24 cellular contexts compared by ENCODE assay signal in genomic region chr16:1765826-1766225, GRCh38. TPM values are rescaled to one million over a fixed set of nuclear protein-coding genes. Genes with fewer than 3 reads are reported as not detected.
DNase-seq lines count a peak whose midpoint lies in the region; ATAC-seq, FAIRE-seq and TF ChIP-seq lines count a peak whose summit lies in the region.
"Had no signal": no experiment of that assay in that cellular context is flagged by ENCODE, and none has a peak within 500 bp of the region (broad histone marks: within the 10 kb centered on the region; RNA-seq: fewer than 3 reads in every experiment).

No MANE protein-coding gene starts in this region.

- peaks cover 3% of the 10 kb centered on the region for H3K36me3 Mint-ChIP-seq in neural crest cell (ENCODE audit: low read depth)
- peaks cover 48 to 55% of the 10 kb centered on the region in 2 donors for H3K36me3 Mint-ChIP-seq in stimulated activated naive B cell treated with anti-CD40 and anti-IgM and Interleukin-4, amounts not matched to agents 10 μg/mL and 1 μg/mL and 100 μg/mL, for 72 hours

- H3K9me3 ChIP-seq in HepG2 (ENCODE audit: low read length) (no peaks in the 10 kb centered on the region), right lobe of liver (no peaks in the 10 kb centered on the region)
- H3K9me3 ChIP-seq: BE2C; BLaER1 treated with 17β-estradiol and CSF1 and Interleukin-3, amounts not matched to agents 10 nM and 100 nM; HAP-1 had no signal

- no TSS peak for BruUV-seq in HepG2 (replicated peaks; lab: Mats Ljungman, UMichigan)

- no peak overlapping the region for H2AFZ ChIP-seq in HepG2 (ENCODE audit: low read length)

- H3K4me1 Mint-ChIP-seq in neural crest cell, result no peaks in the 10 kb centered on the region
- H3K4me1 Mint-ChIP-seq in stimulated activated naive B cell treated with anti-CD40 and anti-IgM and Interleukin-4, amounts not matched to agents 10 μg/mL and 1 μg/mL and 100 μg/mL, for 72 hours, result peaks cover 11 to 26% of the 10 kb centered on the region in 2 donors

- TF ChIP-seq POLR2A in HepG2 (IDR thresholded peaks at IDR 0.05; ENCODE audit: insufficient read depth in 1 of 2, low read depth in 2 of 2, low read length in 2 of 2), result no peak
- no peak for TF ChIP-seq POLR2A in right lobe of liver (IDR thresholded peaks at IDR 0.05)

- H3K4me3 Mint-ChIP-seq in neural crest cell, result peak overlapping the region; percentile 23
- H3K4me3 Mint-ChIP-seq in stimulated activated naive B cell treated with anti-CD40 and anti-IgM and Interleukin-4, amounts not matched to agents 10 μg/mL and 1 μg/mL and 100 μg/mL, for 72 hours, result no peak overlapping the region
- H3K4me3 Mint-ChIP-seq: CD14-positive monocyte; CD4-positive, alpha-beta memory T cell; HFFc6 had no signal

- no peak overlapping the region for H3K27ac Mint-ChIP-seq in neural crest cell (ENCODE audit: unreplicated experiment)
- H3K27ac Mint-ChIP-seq in stimulated activated naive B cell treated with anti-CD40 and anti-IgM and Interleukin-4, amounts not matched to agents 10 μg/mL and 1 μg/mL and 100 μg/mL, for 72 hours, result peak overlapping the region; percentile 56
- H3K27ac Mint-ChIP-seq: CD4-positive, alpha-beta memory T cell; HFFc6 had no signal

- no peaks in the 10 kb centered on the region for H4K20me1 ChIP-seq in HepG2 (ENCODE audit: insufficient read depth, low read length)

- WGBS in HepG2 (ENCODE audit: low lambda C conversion rate), result 86% methylated on average over 2 of the region's 22 CpGs
- WGBS in right lobe of liver (ENCODE audit: insufficient coverage, low coverage, low lambda C conversion rate, missing lambda C conversion rate), result 80% methylated on average over 2 of the region's 22 CpGs

- H3K27me3 ChIP-seq in HepG2 (ENCODE audit: control insufficient read depth in 1 of 2, insufficient read depth in 2 of 2, low read length in 2 of 2), result no peaks in the 10 kb centered on the region
- H3K27me3 ChIP-seq in right lobe of liver, result no peaks in the 10 kb centered on the region
- H3K27me3 ChIP-seq: BE2C had no signal

- H3K4me1 ChIP-seq in HepG2 (ENCODE audit: insufficient read depth, low read length), result no peaks in the 10 kb centered on the region
- H3K4me1 ChIP-seq in right lobe of liver, result peaks cover 0 to 10% (median 0%) of the 10 kb centered on the region in 4 donors

- intact Hi-C loops in HepG2 (cut with micrococcal nuclease; ENCODE audit: unreplicated experiment), result no loop called here
- intact Hi-C loops in right lobe of liver (cut with DNase I), result no loop called here

- POLR2A ChIA-PET in HepG2 (lab: Yijun Ruan, JAX), result no interaction called here
- POLR2A ChIA-PET in RWPE1 (lab: Yijun Ruan, JAX; ENCODE audit: low non-redundant PET), result no interaction called here

- DNase-seq in HepG2 (ENCODE audit: low spot score), result no peak
- DNase-seq in right lobe of liver, result no peak
- DNase-seq in RWPE1 (ENCODE audit: low spot score), result no peak
- no peak for DNase-seq in neural crest cell (ENCODE audit: low read depth, low spot score)
- no peak for DNase-seq in stimulated activated naive B cell treated with anti-CD40 and anti-IgM and Interleukin-4, amounts not matched to agents 10 μg/mL and 1 μg/mL and 100 μg/mL, for 72 hours
- no peak for DNase-seq in HTR-8/SVneo (ENCODE audit: insufficient read length, low spot score)
- no peak for DNase-seq in A172 (ENCODE audit: low spot score)
- DNase-seq: BE2C; Calu3; CD4-positive, alpha-beta memory T cell; COR-L47; DMS53; DMS79 treated with DMSO at 0.1 percent for 48 hours; GF-D8; GOT3; HFFc6 had no signal

- CTCF ChIA-PET in HepG2 (lab: Yijun Ruan, JAX; ENCODE audit: low intra/inter-chr PET ratio, low total read pairs) (no interaction called here), RWPE1 (lab: Yijun Ruan, JAX) (interaction anchor here (1.0 kb wide), 1 partner anchor 60 kb away, joined by 4 read pairs; the partner anchor contains the start of gene MAPK8IP3)

- no peak overlapping the region for H3K9ac ChIP-seq in HepG2 (ENCODE audit: insufficient read depth, low read depth, low read length)
- H3K9ac ChIP-seq: BLaER1 treated with 17β-estradiol and CSF1 and Interleukin-3, amounts not matched to agents 10 nM and 100 nM had no signal

- no peaks in the 10 kb centered on the region for H3K9me3 Mint-ChIP-seq in neural crest cell
- H3K9me3 Mint-ChIP-seq in stimulated activated naive B cell treated with anti-CD40 and anti-IgM and Interleukin-4, amounts not matched to agents 10 μg/mL and 1 μg/mL and 100 μg/mL, for 72 hours, result no peaks in the 10 kb centered on the region
- H3K9me3 Mint-ChIP-seq: CD4-positive, alpha-beta memory T cell; HFFc6 had no signal

- H3K27ac ChIP-seq in HepG2 (ENCODE audit: extremely low read length, insufficient read depth, low read length) (no peak overlapping the region), right lobe of liver (no peak overlapping the region), RWPE1 (peak overlapping the region; percentile 37; the same call in 1 of the 2 replicates)
- H3K27ac ChIP-seq: BLaER1 treated with 17β-estradiol and CSF1 and Interleukin-3, amounts not matched to agents 10 nM and 100 nM had no signal

- no peak for TF ChIP-seq EP300 in HepG2 (IDR thresholded peaks at IDR 0.05; ENCODE audit: low read depth in 2 of 2, low read length in 2 of 2)
- no peak for TF ChIP-seq EP300 in HepG2 (CRISPR knock-in tag; IDR thresholded peaks at IDR 0.05; ENCODE audit: borderline replicate concordance)

- H3K4me2 ChIP-seq in HepG2 (ENCODE audit: low read depth, low read length), result no peak overlapping the region
- H3K4me2 ChIP-seq: BLaER1 treated with 17β-estradiol and CSF1 and Interleukin-3, amounts not matched to agents 10 nM and 100 nM had no signal

- TF ChIP-seq CTCF in HepG2 (CRISPR knock-in tag; IDR thresholded peaks at IDR 0.05) (no peak), right lobe of liver (IDR thresholded peaks at IDR 0.05) (no peak), RWPE1 (conservative IDR thresholded peaks at IDR 0.05; ENCODE audit: low read depth) (no peak), neural crest cell (conservative IDR thresholded peaks at IDR 0.05) (no peak)

- no peaks in the 10 kb centered on the region for H3K79me2 ChIP-seq in HepG2 (ENCODE audit: insufficient read depth, low read length)

- H3K36me3 ChIP-seq in HepG2 (replicated peaks in 1 of 2; ENCODE audit: control insufficient read depth in 1 of 2, insufficient read depth in 2 of 2, low read length in 2 of 2) (peaks cover 20 to 39% of the 10 kb centered on the region in 2 experiments; a peak in 4 of 5 replicates), right lobe of liver (peaks cover 0 to 40% (median 3%) of the 10 kb centered on the region in 4 donors)

- in situ Hi-C loops in HepG2 (cut with HindIII; ENCODE audit: extremely low pct_ligation_motif_present, low pct_unique_long_range_greater_than_20kb), result no loop called here

- no peak for FAIRE-seq in HepG2 (lab: Jason Lieb, UNC)
- FAIRE-seq in HTR-8/SVneo (lab: Jason Lieb, UNC), result no peak
- FAIRE-seq: A204.1, GM12891, GM18507, H54 had no signal

- no peak overlapping the region for H3K4me3 ChIP-seq in HepG2 (replicated peaks in 1 of 3; ENCODE audit: insufficient read depth in 1 of 3, low read depth in 2 of 3, low read length in 3 of 3)
- no peak overlapping the region for H3K4me3 ChIP-seq in right lobe of liver
- H3K4me3 ChIP-seq: BLaER1 treated with 17β-estradiol and CSF1 and Interleukin-3, amounts not matched to agents 10 nM and 100 nM; HAP-1 had no signal

- no peak for ATAC-seq in HepG2
- ATAC-seq in right lobe of liver, result no peak
- ATAC-seq in stimulated activated naive B cell treated with anti-CD40 and anti-IgM and Interleukin-4, amounts not matched to agents 10 μg/mL and 1 μg/mL and 100 μg/mL, for 72 hours (replicated peaks), result no peak
- no peak for ATAC-seq in GM18520 (IDR thresholded peaks at IDR 0.05; ENCODE audit: unreplicated experiment)

- no peak for TF ChIP-seq RAD21 in HepG2 (CRISPR knock-in tag; IDR thresholded peaks at IDR 0.05)

- H3K27me3 Mint-ChIP-seq in neural crest cell (ENCODE audit: low read depth), result peaks cover 3% of the 10 kb centered on the region
- H3K27me3 Mint-ChIP-seq in stimulated activated naive B cell treated with anti-CD40 and anti-IgM and Interleukin-4, amounts not matched to agents 10 μg/mL and 1 μg/mL and 100 μg/mL, for 72 hours, result no peaks in the 10 kb centered on the region
- H3K27me3 Mint-ChIP-seq: CD4-positive, alpha-beta memory T cell had no signal

RNA-seq across cellular contexts. Expression of gene NME3, which starts 5.5 kb away (rescaled TPM):
- total RNA-seq in HepG2 (2016; rRNA removed; fragmentation: Illumina TruSeq; extraction: Trizol), result 4.9 and 15.9 TPM in 2 replicates
- total RNA-seq in HepG2 (2016; cell fraction: cytosol; rRNA removed; fragmentation: Illumina TruSeq; extraction: Trizol; ENCODE audit: low read depth), result 27.7 and 30.7 TPM in 2 replicates
- 6.6 and 17.1 TPM in 2 replicates for total RNA-seq in HepG2 (2016; cell fraction: insoluble cytoplasmic fraction; rRNA removed; fragmentation: Illumina TruSeq; extraction: Trizol)
- 19.1 and 22.3 TPM in 2 replicates for total RNA-seq in HepG2 (2016; cell fraction: membrane; rRNA removed; fragmentation: Illumina TruSeq; extraction: Trizol)
- total RNA-seq in HepG2 (2016; cell fraction: nucleus; rRNA removed; fragmentation: Illumina TruSeq; extraction: Trizol), result 17.5 and 23.3 TPM in 2 replicates
- 10.4 and 13.9 TPM in 2 replicates for polyA plus RNA-seq in HepG2 (2011; rRNA removed)
- polyA plus RNA-seq in HepG2 (2011; cell fraction: cytosol; rRNA removed), result 7.3 and 17.7 TPM in 2 replicates
- 96.4 and 121 TPM in 2 replicates for polyA plus RNA-seq in HepG2 (2011; cell fraction: nucleus; rRNA removed)
- polyA plus RNA-seq in HepG2 (2012), result 5.5 and 9.1 TPM in 2 replicates
- 21.1 and 24.5 TPM in 2 replicates for polyA plus RNA-seq in HepG2 (2016; cell fraction: cytosol; fragmentation: Illumina TruSeq; extraction: Trizol; ENCODE audit: low read depth)
- polyA plus RNA-seq in HepG2 (2016; cell fraction: insoluble cytoplasmic fraction; fragmentation: Illumina TruSeq; extraction: Trizol; ENCODE audit: low read depth), result 5.3 and 5.8 TPM in 2 replicates
- 12.6 and 13.9 TPM in 2 replicates for polyA plus RNA-seq in HepG2 (2016; cell fraction: membrane; fragmentation: Illumina TruSeq; extraction: Trizol; ENCODE audit: low read depth)
- 35.8 and 39.3 TPM in 2 replicates for polyA plus RNA-seq in HepG2 (2016; cell fraction: nucleus; fragmentation: Illumina TruSeq; extraction: Trizol; ENCODE audit: insufficient read depth, low read depth)
- polyA minus RNA-seq in HepG2 (2011; rRNA and poly(A)+ RNA removed; ENCODE audit: low replicate concordance), result 2.3 and 4.2 TPM in 2 replicates
- 2.1 and 3.5 TPM in 2 replicates for polyA minus RNA-seq in HepG2 (2011; cell fraction: cytosol; rRNA and poly(A)+ RNA removed)
- polyA minus RNA-seq in HepG2 (2011; cell fraction: nucleus; rRNA and poly(A)+ RNA removed), result 8.4 and 9.0 TPM in 2 replicates
- total RNA-seq in right lobe of liver, result 10 to 100 TPM; 17.9 to 36.1 (median 23.2) TPM
- 35.0 and 38.0 TPM in 2 replicates for total RNA-seq in neural crest cell
- 1.3 and 4.6 TPM in 2 replicates for total RNA-seq in A172 (2014; rRNA removed; shearing (Covaris generic))

RNA-seq across cellular contexts. Expression of gene EME2, which starts 6.8 kb away (rescaled TPM):
- total RNA-seq in HepG2 (2016; rRNA removed; fragmentation: Illumina TruSeq; extraction: Trizol) (1.7 and 7.6 TPM in 2 replicates), right lobe of liver (10 to 100 TPM in 1 of 6 experiments, 1 to 10 TPM in 5; 3.8 to 11.1 (median 5.0) TPM), neural crest cell (36.5 and 37.0 TPM in 2 replicates)
- 0.79 and 1.3 TPM in 2 replicates for total RNA-seq in HepG2 (2016; cell fraction: cytosol; rRNA removed; fragmentation: Illumina TruSeq; extraction: Trizol; ENCODE audit: low read depth)
- total RNA-seq in HepG2 (2016; cell fraction: insoluble cytoplasmic fraction; rRNA removed; fragmentation: Illumina TruSeq; extraction: Trizol), result 1.7 and 6.0 TPM in 2 replicates
- 1.2 TPM in 2 replicates for total RNA-seq in HepG2 (2016; cell fraction: membrane; rRNA removed; fragmentation: Illumina TruSeq; extraction: Trizol)
- total RNA-seq in HepG2 (2016; cell fraction: nucleus; rRNA removed; fragmentation: Illumina TruSeq; extraction: Trizol), result 7.8 and 8.4 TPM in 2 replicates
- 4.4 and 6.5 TPM in 2 replicates for polyA plus RNA-seq in HepG2 (2011; rRNA removed)
- 1.3 and 2.0 TPM in 2 replicates for polyA plus RNA-seq in HepG2 (2011; cell fraction: cytosol; rRNA removed)
- 81.3 and 90.4 TPM in 2 replicates for polyA plus RNA-seq in HepG2 (2011; cell fraction: nucleus; rRNA removed)
- 3.4 and 4.5 TPM in 2 replicates for polyA plus RNA-seq in HepG2 (2012)
- 0.23 and 0.36 TPM in 2 replicates for polyA plus RNA-seq in HepG2 (2016; cell fraction: cytosol; fragmentation: Illumina TruSeq; extraction: Trizol; ENCODE audit: low read depth)
- polyA plus RNA-seq in HepG2 (2016; cell fraction: insoluble cytoplasmic fraction; fragmentation: Illumina TruSeq; extraction: Trizol; ENCODE audit: low read depth), result 1.7 and 2.2 TPM in 2 replicates
- 0.51 and 0.65 TPM in 2 replicates for polyA plus RNA-seq in HepG2 (2016; cell fraction: membrane; fragmentation: Illumina TruSeq; extraction: Trizol; ENCODE audit: low read depth)
- 31.9 and 34.1 TPM in 2 replicates for polyA plus RNA-seq in HepG2 (2016; cell fraction: nucleus; fragmentation: Illumina TruSeq; extraction: Trizol; ENCODE audit: insufficient read depth, low read depth)
- 5.2 and 6.5 TPM in 2 replicates for polyA minus RNA-seq in HepG2 (2011; rRNA and poly(A)+ RNA removed; ENCODE audit: low replicate concordance)
- polyA minus RNA-seq in HepG2 (2011; cell fraction: cytosol; rRNA and poly(A)+ RNA removed), result 0.79 and 1.3 TPM in 2 replicates
- 17.7 and 19.7 TPM in 2 replicates for polyA minus RNA-seq in HepG2 (2011; cell fraction: nucleus; rRNA and poly(A)+ RNA removed)
- 7.8 and 15.8 TPM in 2 replicates for total RNA-seq in A172 (2014; rRNA removed; shearing (Covaris generic))

RNA-seq across cellular contexts. Expression of gene MRPS34, which starts 7.1 kb away (rescaled TPM):
- 129 and 131 TPM in 2 replicates for total RNA-seq in HepG2 (2016; rRNA removed; fragmentation: Illumina TruSeq; extraction: Trizol)
- total RNA-seq in HepG2 (2016; cell fraction: cytosol; rRNA removed; fragmentation: Illumina TruSeq; extraction: Trizol; ENCODE audit: low read depth), result 34.5 and 36.0 TPM in 2 replicates
- 130 and 146 TPM in 2 replicates for total RNA-seq in HepG2 (2016; cell fraction: insoluble cytoplasmic fraction; rRNA removed; fragmentation: Illumina TruSeq; extraction: Trizol)
- total RNA-seq in HepG2 (2016; cell fraction: membrane; rRNA removed; fragmentation: Illumina TruSeq; extraction: Trizol), result 51.5 and 64.0 TPM in 2 replicates
- 59.6 and 64.6 TPM in 2 replicates for total RNA-seq in HepG2 (2016; cell fraction: nucleus; rRNA removed; fragmentation: Illumina TruSeq; extraction: Trizol)
- 61.3 and 63.5 TPM in 2 replicates for polyA plus RNA-seq in HepG2 (2011; rRNA removed)
- 70.4 and 99.7 TPM in 2 replicates for polyA plus RNA-seq in HepG2 (2011; cell fraction: cytosol; rRNA removed)
- polyA plus RNA-seq in HepG2 (2011; cell fraction: nucleus; rRNA removed), result 83.9 and 98.7 TPM in 2 replicates
- 48.9 and 50.7 TPM in 2 replicates for polyA plus RNA-seq in HepG2 (2012)
- polyA plus RNA-seq in HepG2 (2016; cell fraction: cytosol; fragmentation: Illumina TruSeq; extraction: Trizol; ENCODE audit: low read depth), result 42.4 and 48.9 TPM in 2 replicates
- 212 and 241 TPM in 2 replicates for polyA plus RNA-seq in HepG2 (2016; cell fraction: insoluble cytoplasmic fraction; fragmentation: Illumina TruSeq; extraction: Trizol; ENCODE audit: low read depth)
- polyA plus RNA-seq in HepG2 (2016; cell fraction: membrane; fragmentation: Illumina TruSeq; extraction: Trizol; ENCODE audit: low read depth), result 59.9 and 71.5 TPM in 2 replicates
- polyA plus RNA-seq in HepG2 (2016; cell fraction: nucleus; fragmentation: Illumina TruSeq; extraction: Trizol; ENCODE audit: insufficient read depth, low read depth), result 154 and 163 TPM in 2 replicates
- 27.6 and 50.7 TPM in 2 replicates for polyA minus RNA-seq in HepG2 (2011; rRNA and poly(A)+ RNA removed; ENCODE audit: low replicate concordance)
- polyA minus RNA-seq in HepG2 (2011; cell fraction: cytosol; rRNA and poly(A)+ RNA removed), result 25.2 and 30.8 TPM in 2 replicates
- 21.9 and 29.5 TPM in 2 replicates for polyA minus RNA-seq in HepG2 (2011; cell fraction: nucleus; rRNA and poly(A)+ RNA removed)
- 10 to 100 TPM; 42.5 to 90.5 (median 52.9) TPM for total RNA-seq in right lobe of liver
- 135 and 141 TPM in 2 replicates for total RNA-seq in neural crest cell
- 208 and 223 TPM in 2 replicates for total RNA-seq in A172 (2014; rRNA removed; shearing (Covaris generic))

RNA-seq across cellular contexts. Expression of gene SPSB3, which starts 16.5 kb away (rescaled TPM):
- total RNA-seq in HepG2 (2016; rRNA removed; fragmentation: Illumina TruSeq; extraction: Trizol) (8.2 and 13.2 TPM in 2 replicates), right lobe of liver (10 to 100 TPM; 18.6 to 42.5 (median 34.5) TPM), neural crest cell (23.1 and 23.8 TPM in 2 replicates)
- total RNA-seq in HepG2 (2016; cell fraction: cytosol; rRNA removed; fragmentation: Illumina TruSeq; extraction: Trizol; ENCODE audit: low read depth), result 8.6 and 9.9 TPM in 2 replicates
- 6.5 and 13.8 TPM in 2 replicates for total RNA-seq in HepG2 (2016; cell fraction: insoluble cytoplasmic fraction; rRNA removed; fragmentation: Illumina TruSeq; extraction: Trizol)
- 9.4 and 12.7 TPM in 2 replicates for total RNA-seq in HepG2 (2016; cell fraction: membrane; rRNA removed; fragmentation: Illumina TruSeq; extraction: Trizol)
- 14.1 and 16.2 TPM in 2 replicates for total RNA-seq in HepG2 (2016; cell fraction: nucleus; rRNA removed; fragmentation: Illumina TruSeq; extraction: Trizol)
- 21.9 and 26.7 TPM in 2 replicates for polyA plus RNA-seq in HepG2 (2011; rRNA removed)
- 15.4 and 25.3 TPM in 2 replicates for polyA plus RNA-seq in HepG2 (2011; cell fraction: cytosol; rRNA removed)
- 142 and 184 TPM in 2 replicates for polyA plus RNA-seq in HepG2 (2011; cell fraction: nucleus; rRNA removed)
- polyA plus RNA-seq in HepG2 (2012), result 12.3 and 24.9 TPM in 2 replicates
- polyA plus RNA-seq in HepG2 (2016; cell fraction: cytosol; fragmentation: Illumina TruSeq; extraction: Trizol; ENCODE audit: low read depth), result 6.4 and 7.5 TPM in 2 replicates
- polyA plus RNA-seq in HepG2 (2016; cell fraction: insoluble cytoplasmic fraction; fragmentation: Illumina TruSeq; extraction: Trizol; ENCODE audit: low read depth), result 7.6 and 8.0 TPM in 2 replicates
- polyA plus RNA-seq in HepG2 (2016; cell fraction: membrane; fragmentation: Illumina TruSeq; extraction: Trizol; ENCODE audit: low read depth), result 6.8 and 7.3 TPM in 2 replicates
- polyA plus RNA-seq in HepG2 (2016; cell fraction: nucleus; fragmentation: Illumina TruSeq; extraction: Trizol; ENCODE audit: insufficient read depth, low read depth), result 29.9 and 32.1 TPM in 2 replicates
- polyA minus RNA-seq in HepG2 (2011; rRNA and poly(A)+ RNA removed; ENCODE audit: low replicate concordance), result 15.4 and 19.4 TPM in 2 replicates
- 4.5 and 8.0 TPM in 2 replicates for polyA minus RNA-seq in HepG2 (2011; cell fraction: cytosol; rRNA and poly(A)+ RNA removed)
- polyA minus RNA-seq in HepG2 (2011; cell fraction: nucleus; rRNA and poly(A)+ RNA removed), result 12.4 and 13.7 TPM in 2 replicates
- total RNA-seq in A172 (2014; rRNA removed; shearing (Covaris generic)), result 36.7 and 37.9 TPM in 2 replicates

RNA-seq across cellular contexts. Expression of gene NUBP2, which starts 16.9 kb away (rescaled TPM):
- total RNA-seq in HepG2 (2016; rRNA removed; fragmentation: Illumina TruSeq; extraction: Trizol) (43.8 and 61.5 TPM in 2 replicates), right lobe of liver (10 to 100 TPM; 21.1 to 90.3 (median 32.6) TPM), neural crest cell (71.0 and 73.8 TPM in 2 replicates)
- 45.7 and 50.6 TPM in 2 replicates for total RNA-seq in HepG2 (2016; cell fraction: cytosol; rRNA removed; fragmentation: Illumina TruSeq; extraction: Trizol; ENCODE audit: low read depth)
- total RNA-seq in HepG2 (2016; cell fraction: insoluble cytoplasmic fraction; rRNA removed; fragmentation: Illumina TruSeq; extraction: Trizol), result 43.0 and 67.3 TPM in 2 replicates
- total RNA-seq in HepG2 (2016; cell fraction: membrane; rRNA removed; fragmentation: Illumina TruSeq; extraction: Trizol), result 59.0 and 63.2 TPM in 2 replicates
- total RNA-seq in HepG2 (2016; cell fraction: nucleus; rRNA removed; fragmentation: Illumina TruSeq; extraction: Trizol), result 26.2 and 29.2 TPM in 2 replicates
- 25.7 and 33.5 TPM in 2 replicates for polyA plus RNA-seq in HepG2 (2011; rRNA removed)
- polyA plus RNA-seq in HepG2 (2011; cell fraction: cytosol; rRNA removed), result 26.7 and 51.2 TPM in 2 replicates
- 80.7 and 89.5 TPM in 2 replicates for polyA plus RNA-seq in HepG2 (2011; cell fraction: nucleus; rRNA removed)
- 19.8 and 31.7 TPM in 2 replicates for polyA plus RNA-seq in HepG2 (2012)
- polyA plus RNA-seq in HepG2 (2016; cell fraction: cytosol; fragmentation: Illumina TruSeq; extraction: Trizol; ENCODE audit: low read depth), result 46.9 and 52.9 TPM in 2 replicates
- polyA plus RNA-seq in HepG2 (2016; cell fraction: insoluble cytoplasmic fraction; fragmentation: Illumina TruSeq; extraction: Trizol; ENCODE audit: low read depth), result 40.4 and 46.6 TPM in 2 replicates
- polyA plus RNA-seq in HepG2 (2016; cell fraction: membrane; fragmentation: Illumina TruSeq; extraction: Trizol; ENCODE audit: low read depth), result 47.2 and 53.9 TPM in 2 replicates
- polyA plus RNA-seq in HepG2 (2016; cell fraction: nucleus; fragmentation: Illumina TruSeq; extraction: Trizol; ENCODE audit: insufficient read depth, low read depth), result 63.4 and 63.9 TPM in 2 replicates
- 21.1 and 26.9 TPM in 2 replicates for polyA minus RNA-seq in HepG2 (2011; rRNA and poly(A)+ RNA removed; ENCODE audit: low replicate concordance)
- 14.3 and 16.7 TPM in 2 replicates for polyA minus RNA-seq in HepG2 (2011; cell fraction: cytosol; rRNA and poly(A)+ RNA removed)
- polyA minus RNA-seq in HepG2 (2011; cell fraction: nucleus; rRNA and poly(A)+ RNA removed), result 12.1 and 14.0 TPM in 2 replicates
- total RNA-seq in A172 (2014; rRNA removed; shearing (Covaris generic)), result 161 and 195 TPM in 2 replicates
